ENCODE assay signal across 16 cellular contexts in genomic region chr6:22614541-22614940, GRCh38. TPM values are rescaled to one million over a fixed set of nuclear protein-coding genes. Genes with fewer than 3 reads are reported as not detected.
DNase-seq lines count a peak whose midpoint lies in the region; ATAC-seq and TF ChIP-seq lines count a peak whose summit lies in the region.
"Had no signal": no experiment of that assay in that cellular context is flagged by ENCODE, and none has a peak within 500 bp of the region (broad histone marks: within the 10 kb centered on the region; RNA-seq: fewer than 3 reads in every experiment).

No MANE protein-coding gene starts in this region.

- peak overlapping the region; percentile 90; the same call in 1 of the 2 replicates for H2AK5ac ChIP-seq in IMR-90 (ENCODE audit: low read depth, low read length)

- H3K9ac ChIP-seq in IMR-90 (ENCODE audit: low read depth, low read length) = no peak overlapping the region
- H3K9ac ChIP-seq: GM23248 had no signal

- in situ Hi-C loops in IMR-90 (cut with MboI; ENCODE audit: low sequenced_read_pairs) = no loop called here

- no peak for ATAC-seq in IMR-90 (ENCODE audit: low read depth)
- ATAC-seq in left lung = peak; percentile 34
- ATAC-seq: A549, K562 had no signal

- no peak overlapping the region for H2AK9ac ChIP-seq in IMR-90 (replicated peaks; ENCODE audit: low read depth, low read length, poor library complexity)

- no peaks in the 10 kb centered on the region for H3K79me1 ChIP-seq in IMR-90 (ENCODE audit: low read depth in 1 of 2, low read length in 2 of 2)

- WGBS in IMR-90 (ENCODE audit: extremely low coverage in 2 of 2, insufficient read length in 1 of 2), 2 experiments = no CpG with 5 or more reads among the region's 3 CpGs

- peak overlapping the region; percentile 68; the same call in 1 of the 2 replicates for H3K14ac ChIP-seq in IMR-90 (replicated peaks; ENCODE audit: low read depth, low read length)

- no peak overlapping the region for H3K27ac ChIP-seq in IMR-90 (ENCODE audit: insufficient read depth, low read length)
- H3K27ac ChIP-seq in left lung = peak overlapping the region in 1 of 2 donors; percentile 49
- H3K27ac ChIP-seq: A549, GM23248 had no signal

- H3K27ac Mint-ChIP-seq in osteocyte (ENCODE audit: unreplicated experiment) = peak overlapping the region; percentile 92

- H4K91ac ChIP-seq in IMR-90 (ENCODE audit: insufficient read depth, low read depth, low read length) = peak overlapping the region; percentile 23

- peak overlapping the region; percentile 70; the same call in 1 of the 2 replicates for H3K4ac ChIP-seq in IMR-90 (ENCODE audit: low read depth, low read length)

- dilution Hi-C loops in IMR-90 (cut with HindIII; ENCODE audit: low sequenced_read_pairs, unreplicated experiment) = no loop called here

- no peaks in the 10 kb centered on the region for H3K9me1 ChIP-seq in IMR-90 (ENCODE audit: insufficient read depth, low read length)

- H3K27me3 ChIP-seq in IMR-90 (ENCODE audit: control insufficient read depth, insufficient read depth, low read length) = no peaks in the 10 kb centered on the region
- no peaks in the 10 kb centered on the region for H3K27me3 ChIP-seq in left lung

- H3K4me1 ChIP-seq in IMR-90 (ENCODE audit: control insufficient read depth, insufficient read depth, low read length) (peaks cover 9% of the 10 kb centered on the region), left lung (no peaks in the 10 kb centered on the region)
- H3K4me1 ChIP-seq: A549 had no signal

- H3K36me3 ChIP-seq in IMR-90 (ENCODE audit: control insufficient read depth, insufficient read depth, low read length) = no peaks in the 10 kb centered on the region
- H3K36me3 ChIP-seq in left lung = no peaks in the 10 kb centered on the region

- H2BK120ac ChIP-seq in IMR-90 (ENCODE audit: low read depth, low read length) = peak overlapping the region; percentile 83

- H3K4me1 Mint-ChIP-seq in osteocyte (ENCODE audit: unreplicated experiment) = peaks cover 42% of the 10 kb centered on the region

- H3K18ac ChIP-seq in IMR-90 (ENCODE audit: low read depth, low read length) = peak overlapping the region; percentile 94

- CTCF ChIA-PET in IMR-90 (lab: Yijun Ruan, JAX) = no interaction called here

- intact Hi-C loops in IMR-90 (cut with micrococcal nuclease) (loop anchor here (5.0 kb wide), 3 partner anchors 268 to 1022 kb away; partner anchors contain the start of gene SOX4), left lung (cut with DNase I) (no loop called here)

- peak overlapping the region; percentile 36 for H3K4me3 Mint-ChIP-seq in osteocyte (ENCODE audit: unreplicated experiment)

- no peak for TF ChIP-seq POLR2A in IMR-90 (IDR thresholded peaks at IDR 0.05; ENCODE audit: low read depth, low read length)

- peak overlapping the region in 1 of 2 experiments; percentile 53; a peak in 1 of 4 replicates for H4K8ac ChIP-seq in IMR-90 (ENCODE audit: low read depth in 2 of 2, low read length in 2 of 2)

- DNase-seq in IMR-90 (peak; percentile 61), dedifferentiated amniotic fluid mesenchymal stem cell (ENCODE audit: extremely low spot score) (peak; percentile 24), left lung (no peak), osteocyte (ENCODE audit: extremely low spot score, unreplicated experiment) (no peak), hypothalamus (lab: John Stamatoyannopoulos, UW) (no peak), NCI-H146 (lab: John Stamatoyannopoulos, UW) (no peak), HPDE6-E6E7 (ENCODE audit: extremely low spot score) (no peak), AML-193 (lab: John Stamatoyannopoulos, UW) (no peak)
- DNase-seq: C1 segment of cervical spinal cord, GF-D8, GM23248, NCI-H1436 treated with DMSO at 0.1 percent for 48 hours, NCI-H2081, NCI-H510A treated with DMSO at 0.1 percent for 48 hours had no signal

- POLR2A ChIA-PET in IMR-90 (lab: Charles Lee; ENCODE audit: unreplicated experiment) = no interaction called here

- H3K4me2 ChIP-seq in IMR-90 (ENCODE audit: low read depth, low read length) = peak overlapping the region; percentile 33; the same call in 1 of the 2 replicates
- H3K4me2 ChIP-seq: A549 had no signal

- no peak for TF ChIP-seq CTCF in IMR-90 (conservative IDR thresholded peaks at IDR 0.05; ENCODE audit: low read depth, low read length)
- TF ChIP-seq CTCF in left lung (IDR thresholded peaks at IDR 0.05) = no peak
- TF ChIP-seq CTCF in osteocyte (IDR thresholded peaks at IDR 0.05) = no peak

- H3K56ac ChIP-seq in IMR-90 (ENCODE audit: extremely low read depth, insufficient read depth, low read length) = no peak overlapping the region

- peaks cover 8% of the 10 kb centered on the region for H3K36me3 Mint-ChIP-seq in osteocyte (ENCODE audit: unreplicated experiment)

- H3K4me3 ChIP-seq in IMR-90 (ENCODE audit: insufficient read depth, low read depth, low read length) (no peak overlapping the region), left lung (no peak overlapping the region)
- H3K4me3 ChIP-seq: A549, GM23248, K562 had no signal

- H4K20me1 ChIP-seq in IMR-90 (ENCODE audit: insufficient read depth, low read length) = no peaks in the 10 kb centered on the region

- H2AFZ ChIP-seq in IMR-90 (replicated peaks; ENCODE audit: low read length, poor library complexity) = no peak overlapping the region
- H2AFZ ChIP-seq: GM23248 had no signal

- no peak for TF ChIP-seq RAD21 in IMR-90 (IDR thresholded peaks at IDR 0.05; ENCODE audit: low read length)

- H3K9me3 ChIP-seq in IMR-90 (ENCODE audit: control insufficient read depth, insufficient read depth, low read length) = no peaks in the 10 kb centered on the region
- peaks cover 3 to 28% of the 10 kb centered on the region in 2 donors for H3K9me3 ChIP-seq in left lung

- no peak overlapping the region; the same call in 1 of the 2 replicates for H3K23ac ChIP-seq in IMR-90 (ENCODE audit: low read depth, low read length)

- H2BK15ac ChIP-seq in IMR-90 (ENCODE audit: low read depth, low read length) = peak overlapping the region; percentile 86; the same call in 1 of the 3 replicates

- peak overlapping the region; percentile 39; the same call in 1 of the 2 replicates for H4K5ac ChIP-seq in IMR-90 (ENCODE audit: low read depth, low read length)

- H3K27me3 Mint-ChIP-seq in osteocyte (ENCODE audit: unreplicated experiment) = no peaks in the 10 kb centered on the region

- peak overlapping the region; percentile 95 for H2BK20ac ChIP-seq in IMR-90 (ENCODE audit: low read depth, low read length)

- H2BK5ac ChIP-seq in IMR-90 (ENCODE audit: low read depth, low read length, poor library complexity, severe bottlenecking) = peak overlapping the region; percentile 81

- BruUV-seq in IMR-90 (replicated peaks; lab: Mats Ljungman, UMichigan) = no TSS peak

- peaks cover 11% of the 10 kb centered on the region for H3K9me3 Mint-ChIP-seq in osteocyte (ENCODE audit: unreplicated experiment)

TF ChIP-seq in IMR-90, 13 proteins besides CTCF, POLR2A, EP300 and RAD21:
- TF ChIP-seq FOS (IDR thresholded peaks at IDR 0.05; ENCODE audit: low read depth, low read length) = no peak
- no peak for TF ChIP-seq CEBPB (IDR thresholded peaks at IDR 0.05; ENCODE audit: low read depth, low read length)
- no peak for TF ChIP-seq MAZ (IDR thresholded peaks at IDR 0.05; ENCODE audit: borderline replicate concordance, low read depth, low read length)
- TF ChIP-seq MAFK (IDR thresholded peaks at IDR 0.05; ENCODE audit: low read depth, low read length) = no peak
- no peak for TF ChIP-seq USF2 (IDR thresholded peaks at IDR 0.05; ENCODE audit: low read depth, low read length)
- TF ChIP-seq ELK1 (IDR thresholded peaks at IDR 0.05; ENCODE audit: borderline replicate concordance, low read depth, low read length) = no peak
- TF ChIP-seq RCOR1 (IDR thresholded peaks at IDR 0.05; ENCODE audit: insufficient replicate concordance, low read length) = no peak
- no peak for TF ChIP-seq SMC3 (IDR thresholded peaks at IDR 0.05; ENCODE audit: low read depth, low read length)
- no peak for TF ChIP-seq MXI1 (IDR thresholded peaks at IDR 0.05; ENCODE audit: borderline replicate concordance, low read depth, low read length)
- no peak for TF ChIP-seq BHLHE40 (IDR thresholded peaks at IDR 0.05; ENCODE audit: low read depth, low read length)
- no peak for TF ChIP-seq RFX5 (IDR thresholded peaks at IDR 0.05; ENCODE audit: low read depth, low read length)
- no peak for TF ChIP-seq NFE2L2 (IDR thresholded peaks at IDR 0.05; ENCODE audit: low read depth, low read length)
- no peak for TF ChIP-seq CHD1 (IDR thresholded peaks at IDR 0.05; ENCODE audit: low read depth, low read length)

RNA-seq across cellular contexts. Expression of gene HDGFL1, which starts 45.2 kb away (rescaled TPM):
- total RNA-seq in IMR-90 (2012; rRNA removed) = not detected in 2 replicates
- polyA plus RNA-seq in IMR-90 (2012; rRNA removed) = not detected in 2 replicates
- not detected in 2 replicates for polyA plus RNA-seq in IMR-90 (2012; cell fraction: cytosol; rRNA removed)
- polyA plus RNA-seq in IMR-90 (2012; cell fraction: nucleus; rRNA removed; ENCODE audit: low replicate concordance) = not detected in 2 replicates
- total RNA-seq in left lung = not detected
- not detected in 2 replicates for total RNA-seq in osteocyte
- total RNA-seq: GM23248 had no signal
- polyA plus RNA-seq: A549, GM23248 had no signal

Comparison
In these comparisons a context has a peak if more than half of its experiments do, and no peak if none do; other contexts are left out.
1. DNase-seq: peak in IMR-90 (single experiment) and dedifferentiated amniotic fluid mesenchymal stem cell (single experiment); none in left lung (0 of 2), osteocyte (single experiment), hypothalamus (0 of 51), NCI-H146 (single experiment), HPDE6-E6E7 (single experiment) and AML-193 (0 of 2).